In the genomic region with DNA sequence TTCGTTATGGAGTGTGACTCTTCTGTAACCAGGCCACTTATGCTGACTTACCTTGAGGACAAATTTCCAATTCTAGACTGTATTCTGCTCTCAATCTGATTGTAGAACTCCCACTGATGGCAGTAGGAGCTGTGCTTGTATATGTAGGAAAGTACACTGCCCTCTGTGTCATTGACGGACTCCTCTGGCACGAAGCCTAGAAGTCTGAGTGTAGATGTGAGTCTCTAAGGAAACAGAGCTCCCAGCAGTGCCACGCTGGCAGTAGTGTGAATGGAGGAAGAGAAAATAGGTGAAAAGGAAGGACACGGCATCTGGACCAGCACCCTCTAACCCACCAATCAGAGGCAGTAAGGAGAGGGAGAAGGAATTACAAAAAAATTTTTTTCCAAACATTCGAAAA, we compare ENCODE assay signal across 8 cellular contexts.
DNase-seq lines count a peak whose midpoint lies in the region; ATAC-seq and TF ChIP-seq lines count a peak whose summit lies in the region.

No MANE protein-coding gene starts in this region.

- ATAC-seq in gastroesophageal sphincter (peak; percentile 82), HG02571 (IDR thresholded peaks at IDR 0.05; ENCODE audit: unreplicated experiment) (no peak), GM21447 (IDR thresholded peaks at IDR 0.05; ENCODE audit: unreplicated experiment) (no peak)

- TF ChIP-seq EP300 in gastroesophageal sphincter (IDR thresholded peaks at IDR 0.05) = no peak

- H3K9me3 ChIP-seq in gastroesophageal sphincter (no peaks in the 10 kb centered on the region), spleen (no peaks in the 10 kb centered on the region)

- H3K27ac ChIP-seq in gastroesophageal sphincter (peak overlapping the region in 3 of 4 donors; percentile 56 to 59 (median 59)), spleen (no peak overlapping the region)

- H3K4me1 ChIP-seq in gastroesophageal sphincter = peaks cover 2 to 22% (median 12%) of the 10 kb centered on the region in 3 donors
- no peaks in the 10 kb centered on the region for H3K4me1 ChIP-seq in spleen

- H3K4me3 ChIP-seq in gastroesophageal sphincter = no peak overlapping the region
- H3K4me3 ChIP-seq in spleen = no peak overlapping the region

- intact Hi-C loops in spleen (cut with DNase I; ENCODE audit: low total_unique reads) = no loop called here

- H3K27me3 ChIP-seq in gastroesophageal sphincter = no peaks in the 10 kb centered on the region
- no peaks in the 10 kb centered on the region for H3K27me3 ChIP-seq in spleen (replicated peaks in 1 of 7)

- no peak for TF ChIP-seq CTCF in gastroesophageal sphincter (IDR thresholded peaks at IDR 0.05)
- TF ChIP-seq CTCF in spleen (IDR thresholded peaks at IDR 0.05 in 8 of 11, conservative IDR thresholded peaks at IDR 0.05 in 3 of 11) = no peak

- WGBS in gastroesophageal sphincter (ENCODE audit: low coverage in 1 of 2), 2 donors = 21 to 22% methylated on average over 6 of the region's 6 CpGs
- WGBS in spleen, 5 donors = 27 to 34% (median 32%) methylated on average over 6 of the region's 6 CpGs

- TF ChIP-seq POLR2A in gastroesophageal sphincter (IDR thresholded peaks at IDR 0.05) (no peak), spleen (IDR thresholded peaks at IDR 0.05) (no peak)

- H3K36me3 ChIP-seq in gastroesophageal sphincter (no peaks in the 10 kb centered on the region), spleen (no peaks in the 10 kb centered on the region)

- DNase-seq in EL (peak; percentile 89), RPMI8226 (peak; percentile 63), putamen (ENCODE audit: low spot score) (peak; percentile 7), spleen (no peak), NCI-H1930 (lab: John Stamatoyannopoulos, UW) (no peak)

Comparison
In these comparisons a context has a peak if more than half of its experiments do, and no peak if none do; other contexts are left out.
1. DNase-seq: peak in EL (single experiment), RPMI8226 (single experiment) and putamen (single experiment); none in spleen (single experiment) and NCI-H1930 (0 of 2).
2. H3K27ac ChIP-seq: peak in gastroesophageal sphincter (3 of 4); none in spleen (0 of 8).